ENCODE assay signal across 1 cellular context in genomic region chr16:83901101-83901500, GRCh38.
TF ChIP-seq lines count a peak whose summit lies in the region.

No MANE protein-coding gene starts in this region.

TF ChIP-seq in SK-N-SH treated with all-trans-retinoic acid at 6 μM for 48 hours, 23 proteins besides CTCF, POLR2A, EP300 and RAD21 (continued from another document):
- TF ChIP-seq GLIS3 (CRISPR knock-in tag; IDR thresholded peaks at IDR 0.05), result no peak
- TF ChIP-seq ZNF8 (CRISPR knock-in tag; IDR thresholded peaks at IDR 0.05), result no peak
- no peak for TF ChIP-seq ZC3H10 (CRISPR knock-in tag; IDR thresholded peaks at IDR 0.05)
- no peak for TF ChIP-seq ZFP3 (CRISPR knock-in tag; IDR thresholded peaks at IDR 0.05)
